In genomic region chr3:32106929-32107362, GRCh38 we compare ENCODE assay signal across 8 cellular contexts. TPM values are rescaled to one million over a fixed set of nuclear protein-coding genes. Genes with fewer than 3 reads are reported as not detected.
DNase-seq lines count a peak whose midpoint lies in the region; ATAC-seq and TF ChIP-seq lines count a peak whose summit lies in the region.

No MANE protein-coding gene starts in this region.

- H3K18ac ChIP-seq in trophoblast cell (ENCODE audit: low read length), result no peak overlapping the region

- DNase-seq in GM12865 (ENCODE audit: low read depth) (peak; percentile 12), glomerular visceral epithelial cell (ENCODE audit: extremely low spot score) (peak; percentile 32), trophoblast cell (peak in 1 of 2 donors; percentile 51), occipital lobe (lab: John Stamatoyannopoulos, UW) (no peak), NCI-H2029 (lab: John Stamatoyannopoulos, UW) (no peak)
- peak; percentile 24 for DNase-seq in activated CD4-positive, alpha-beta memory T cell treated with anti-CD3 and anti-CD28 coated beads for 36 hours
- DNase-seq in stimulated activated CD4-positive, alpha-beta T cell treated with anti-CD3 and anti-CD28 coated beads, Interleukin-2, amount 100 ng/mL, for 24 hours, result no peak

- no peak overlapping the region for H2AK5ac ChIP-seq in trophoblast cell (ENCODE audit: low read length)

- H3K36me3 Mint-ChIP-seq in activated CD4-positive, alpha-beta memory T cell treated with anti-CD3 and anti-CD28 coated beads for 36 hours, result no peaks in the 10 kb centered on the region

- peak overlapping the region; percentile 35 for H3K9ac ChIP-seq in trophoblast cell (ENCODE audit: low read length)

- H2BK12ac ChIP-seq in trophoblast cell (ENCODE audit: low read length), result no peak overlapping the region

- H3K4me3 ChIP-seq in GM12865 (ENCODE audit: low read depth, low read length) (peak overlapping the region; percentile 90), trophoblast cell (ENCODE audit: low read depth, low read length) (peak overlapping the region; percentile 85)

- no peaks in the 10 kb centered on the region for H3K36me3 ChIP-seq in trophoblast cell (ENCODE audit: control insufficient read depth in 1 of 2, insufficient read depth in 2 of 2, low read length in 2 of 2)

- H3K27me3 Mint-ChIP-seq in activated CD4-positive, alpha-beta memory T cell treated with anti-CD3 and anti-CD28 coated beads for 36 hours, result no peaks in the 10 kb centered on the region

- TF ChIP-seq CTCF in GM12865 (IDR thresholded peaks at IDR 0.05; ENCODE audit: insufficient read depth, low read depth, low read length, missing control alignments), result no peak

- peaks cover 4% of the 10 kb centered on the region for H3K79me1 ChIP-seq in trophoblast cell (ENCODE audit: low read length)

- peak overlapping the region; percentile 49 for H4K8ac ChIP-seq in trophoblast cell (ENCODE audit: low read depth, low read length)

- CTCF ChIA-PET in activated CD4-positive, alpha-beta memory T cell treated with anti-CD3 and anti-CD28 coated beads for 36 hours (lab: Charles Lee), result interaction anchor here (1.5 kb wide), 1 partner anchor 7 kb away, joined by 4 read pairs; no protein-coding TSS in a partner anchor

- H2BK5ac ChIP-seq in trophoblast cell (ENCODE audit: low read depth, low read length, poor library complexity), result no peak overlapping the region

- H4K91ac ChIP-seq in trophoblast cell (ENCODE audit: low read depth, low read length), result no peak overlapping the region

- H3K4me2 ChIP-seq in trophoblast cell (ENCODE audit: low read length), result peak overlapping the region; percentile 100

- peaks cover 5% of the 10 kb centered on the region for H3K9me3 Mint-ChIP-seq in activated CD4-positive, alpha-beta memory T cell treated with anti-CD3 and anti-CD28 coated beads for 36 hours

- H3K4me1 Mint-ChIP-seq in activated CD4-positive, alpha-beta memory T cell treated with anti-CD3 and anti-CD28 coated beads for 36 hours (ENCODE audit: low read depth), result peaks cover 43% of the 10 kb centered on the region

- peak overlapping the region; percentile 28 for H2AFZ ChIP-seq in trophoblast cell (ENCODE audit: insufficient read depth, low read length, poor library complexity)

- peaks cover 3 to 9% of the 10 kb centered on the region in 2 experiments for H3K4me1 ChIP-seq in trophoblast cell (ENCODE audit: control insufficient read depth in 1 of 2, insufficient read depth in 2 of 2, low read length in 2 of 2)

- no peak overlapping the region for H3K4ac ChIP-seq in trophoblast cell (ENCODE audit: low read depth, low read length)

- no CpG with 5 or more reads among the region's 36 CpGs for WGBS in trophoblast cell (ENCODE audit: extremely low coverage, insufficient coverage, insufficient read length)

- intact Hi-C loops in activated CD4-positive, alpha-beta memory T cell treated with anti-CD3 and anti-CD28 coated beads for 36 hours (cut with micrococcal nuclease), result loop anchor here (1.0 to 2.0 kb wide), 4 partner anchors 7 to 577 kb away; partner anchors contain the start of gene STT3B

- H2BK120ac ChIP-seq in trophoblast cell (ENCODE audit: insufficient read depth, low read length, poor library complexity), result no peak overlapping the region

- peak overlapping the region; percentile 14 for H3K14ac ChIP-seq in trophoblast cell (ENCODE audit: low read length)

- H3K79me2 ChIP-seq in trophoblast cell (ENCODE audit: control insufficient read depth, insufficient read depth, low read length, poor library complexity), result no peaks in the 10 kb centered on the region

- no peak overlapping the region for H3K23ac ChIP-seq in trophoblast cell (ENCODE audit: low read length)

- peak; percentile 9 for ATAC-seq in HG03139 (IDR thresholded peaks at IDR 0.05; ENCODE audit: unreplicated experiment)

- H3K9me3 ChIP-seq in trophoblast cell (ENCODE audit: insufficient read depth, low read depth, low read length), result peaks cover 2% of the 10 kb centered on the region

- H3K4me3 Mint-ChIP-seq in activated CD4-positive, alpha-beta memory T cell treated with anti-CD3 and anti-CD28 coated beads for 36 hours, result peak overlapping the region; percentile 94

- POLR2A ChIA-PET in activated CD4-positive, alpha-beta memory T cell treated with anti-CD3 and anti-CD28 coated beads for 36 hours (lab: Charles Lee), result no interaction called here

- H4K12ac ChIP-seq in trophoblast cell (ENCODE audit: low read depth, low read length), result no peak overlapping the region

- H3K27me3 ChIP-seq in trophoblast cell (ENCODE audit: insufficient read depth, low read length), result peaks cover 2% of the 10 kb centered on the region

- H3K27ac Mint-ChIP-seq in activated CD4-positive, alpha-beta memory T cell treated with anti-CD3 and anti-CD28 coated beads for 36 hours, result peak overlapping the region; percentile 76

- no peak overlapping the region for H3K27ac ChIP-seq in trophoblast cell (ENCODE audit: low read depth, low read length)

RNA-seq across cellular contexts. Expression of gene GPD1L, which starts 0.5 kb away (rescaled TPM):
- 10 to 100 TPM; 10.9 to 12.2 TPM for total RNA-seq in activated CD4-positive, alpha-beta memory T cell treated with anti-CD3 and anti-CD28 coated beads for 36 hours
- polyA plus RNA-seq in trophoblast cell (2013), result 1.6 and 1.7 TPM in 2 replicates
- 78.8 TPM for total RNA-seq in occipital lobe

Comparison
In these comparisons a context has a peak if more than half of its experiments do, and no peak if none do; other contexts are left out.
1. DNase-seq: peak in GM12865 (single experiment), activated CD4-positive, alpha-beta memory T cell treated with anti-CD3 and anti-CD28 coated beads for 36 hours (single experiment) and glomerular visceral epithelial cell (single experiment); none in occipital lobe (single experiment), NCI-H2029 (single experiment) and stimulated activated CD4-positive, alpha-beta T cell treated with anti-CD3 and anti-CD28 coated beads, Interleukin-2, amount 100 ng/mL, for 24 hours (0 of 2).